9 cellular contexts compared by ENCODE assay signal in the genomic region with DNA sequence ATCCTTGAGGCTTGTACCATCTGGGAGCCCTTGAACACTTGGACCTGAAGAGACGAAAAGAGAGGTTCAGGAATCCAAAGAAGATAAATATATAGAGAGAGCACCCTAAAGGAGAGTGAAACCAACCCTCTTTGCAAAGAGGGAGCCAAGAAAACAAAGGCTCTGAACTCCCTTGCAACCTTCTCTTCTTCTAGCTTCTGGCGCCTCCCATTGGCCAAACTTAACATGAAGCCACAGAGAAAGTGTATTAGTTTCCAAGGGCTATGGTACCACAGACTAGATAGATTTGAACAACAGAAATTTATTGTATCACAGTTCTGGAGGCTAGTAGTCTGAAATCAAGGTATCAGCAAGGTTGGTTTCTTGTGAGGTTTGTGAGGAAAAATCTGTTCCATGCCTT.
DNase-seq lines count a peak whose midpoint lies in the region; ATAC-seq and TF ChIP-seq lines count a peak whose summit lies in the region.
"Had no signal": no experiment of that assay in that cellular context is flagged by ENCODE, and none has a peak within 500 bp of the region (broad histone marks: within the 10 kb centered on the region; RNA-seq: fewer than 3 reads in every experiment).

No MANE protein-coding gene starts in this region.

- in situ Hi-C loops in brain microvascular endothelial cell (cut with HindIII; ENCODE audit: low pct_ligation_motif_present, low sequenced_read_pairs) = no loop called here

- H3K4me3 ChIP-seq in brain microvascular endothelial cell (ENCODE audit: low read depth, low read length) (no peak overlapping the region), mucosa of descending colon (no peak overlapping the region)
- H3K4me3 ChIP-seq: prostate gland had no signal

- H3K36me3 ChIP-seq in brain microvascular endothelial cell (replicated peaks) = no peaks in the 10 kb centered on the region
- no peaks in the 10 kb centered on the region for H3K36me3 ChIP-seq in mucosa of descending colon (ENCODE audit: low read depth)
- H3K36me3 ChIP-seq: prostate gland had no signal

- no peaks in the 10 kb centered on the region for H3K27me3 ChIP-seq in brain microvascular endothelial cell (replicated peaks)

- TF ChIP-seq CTCF in brain microvascular endothelial cell (IDR thresholded peaks at IDR 0.05; ENCODE audit: low read depth, low read length, missing control alignments) = peak; percentile 15
- TF ChIP-seq CTCF in mucosa of descending colon (IDR thresholded peaks at IDR 0.05) = no peak
- no peak for TF ChIP-seq CTCF in omental fat pad (IDR thresholded peaks at IDR 0.05)

- no peaks in the 10 kb centered on the region for H3K4me1 ChIP-seq in mucosa of descending colon (ENCODE audit: low read depth)
- H3K4me1 ChIP-seq: prostate gland had no signal

- H3K9me3 ChIP-seq in mucosa of descending colon = no peaks in the 10 kb centered on the region
- H3K9me3 ChIP-seq: prostate gland had no signal

- H3K27ac ChIP-seq in brain microvascular endothelial cell = no peak overlapping the region
- H3K27ac ChIP-seq: prostate gland had no signal

- ATAC-seq in mucosa of descending colon (peak; percentile 76), omental fat pad (ENCODE audit: low FRiP score) (no peak), GM21737 (IDR thresholded peaks at IDR 0.05; ENCODE audit: unreplicated experiment) (no peak)
- ATAC-seq in activated CD4-positive, CD25-positive, alpha-beta regulatory T cell treated with anti-CD3 and anti-CD28 coated beads, Interleukin-2, amount 50 U/mL, for 24 hours = no peak

- peak; percentile 24 for DNase-seq in H4 (ENCODE audit: low spot score)
- peak; percentile 15 for DNase-seq in NCI-H146 treated with DMSO at 0.1 percent for 48 hours (lab: John Stamatoyannopoulos, UW; ENCODE audit: unreplicated experiment)
- DNase-seq in brain microvascular endothelial cell = no peak
- DNase-seq in mucosa of descending colon = peak in 2 of 3 donors; percentile 51 to 81
- DNase-seq in GOT3 (lab: John Stamatoyannopoulos, UW) = no peak
- no peak for DNase-seq in omental fat pad (ENCODE audit: low spot score)

- intact Hi-C loops in mucosa of descending colon (cut with DNase I, micrococcal nuclease) = loop anchor here in 1 of 2 donors (1.0 kb wide), 1 partner anchor 483 kb away; no protein-coding TSS in a partner anchor

Comparison
In these comparisons a context has a peak if more than half of its experiments do, and no peak if none do; other contexts are left out.
1. DNase-seq: peak in H4 (single experiment), NCI-H146 treated with DMSO at 0.1 percent for 48 hours (single experiment) and mucosa of descending colon (2 of 3); none in brain microvascular endothelial cell (single experiment), GOT3 (single experiment) and omental fat pad (single experiment).